ENCODE assay signal across 1 cellular context in the genomic region with DNA sequence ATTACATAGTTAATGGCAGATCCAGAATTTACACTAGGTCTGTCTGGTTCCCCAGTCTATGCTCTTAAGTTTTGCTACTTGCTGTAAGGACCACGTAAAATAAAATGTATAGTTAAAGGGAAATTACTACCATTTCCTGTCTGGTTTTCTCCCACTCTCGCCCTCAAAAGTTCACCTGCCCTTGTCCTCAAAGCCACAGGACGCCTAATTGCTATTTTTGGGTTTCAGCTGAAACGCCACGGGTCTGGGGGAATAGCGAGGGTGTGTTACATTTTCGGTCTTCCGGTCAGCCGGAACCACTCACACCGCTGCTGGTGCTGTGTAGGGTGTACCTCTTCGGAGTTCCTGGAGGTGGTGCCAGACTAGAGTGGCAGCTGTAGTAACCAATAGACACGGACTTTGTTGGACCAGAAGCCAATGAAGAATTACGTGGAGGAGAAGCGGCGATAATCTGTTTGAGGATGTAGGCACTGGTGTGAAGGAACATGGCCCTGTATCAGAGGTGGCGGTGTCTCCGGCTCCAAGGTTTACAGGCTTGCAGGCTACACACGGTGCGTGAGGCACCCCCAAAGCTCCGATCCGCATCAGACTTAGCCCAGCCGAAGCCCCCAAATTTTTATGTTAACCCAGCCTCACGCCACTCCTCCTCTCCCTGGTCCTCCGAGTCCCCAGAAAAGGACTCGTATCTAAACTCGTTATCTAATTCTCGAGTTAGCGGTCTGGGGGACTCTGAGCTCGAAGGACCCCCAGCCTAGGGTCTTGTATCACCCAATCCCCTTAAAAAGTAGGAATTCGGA.
A peak's percentile ranks its signal among the peaks of the same experiment; 100 is the strongest.
TF ChIP-seq lines count a peak whose summit lies in the region.

A gene with protein sequence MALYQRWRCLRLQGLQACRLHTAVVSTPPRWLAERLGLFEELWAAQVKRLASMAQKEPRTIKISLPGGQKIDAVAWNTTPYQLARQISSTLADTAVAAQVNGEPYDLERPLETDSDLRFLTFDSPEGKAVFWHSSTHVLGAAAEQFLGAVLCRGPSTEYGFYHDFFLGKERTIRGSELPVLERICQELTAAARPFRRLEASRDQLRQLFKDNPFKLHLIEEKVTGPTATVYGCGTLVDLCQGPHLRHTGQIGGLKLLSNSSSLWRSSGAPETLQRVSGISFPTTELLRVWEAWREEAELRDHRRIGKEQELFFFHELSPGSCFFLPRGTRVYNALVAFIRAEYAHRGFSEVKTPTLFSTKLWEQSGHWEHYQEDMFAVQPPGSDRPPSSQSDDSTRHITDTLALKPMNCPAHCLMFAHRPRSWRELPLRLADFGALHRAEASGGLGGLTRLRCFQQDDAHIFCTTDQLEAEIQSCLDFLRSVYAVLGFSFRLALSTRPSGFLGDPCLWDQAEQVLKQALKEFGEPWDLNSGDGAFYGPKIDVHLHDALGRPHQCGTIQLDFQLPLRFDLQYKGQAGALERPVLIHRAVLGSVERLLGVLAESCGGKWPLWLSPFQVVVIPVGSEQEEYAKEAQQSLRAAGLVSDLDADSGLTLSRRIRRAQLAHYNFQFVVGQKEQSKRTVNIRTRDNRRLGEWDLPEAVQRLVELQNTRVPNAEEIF (plus strand): TSS at position 454 of the 797 bp plus-strand sequence. CDS start 32 bp downstream, at position 486.

TF ChIP-seq in K562, 482 proteins besides CTCF, POLR2A, EP300 and RAD21 (continued from another document and continues in another):
- TF ChIP-seq, protein P1, sequence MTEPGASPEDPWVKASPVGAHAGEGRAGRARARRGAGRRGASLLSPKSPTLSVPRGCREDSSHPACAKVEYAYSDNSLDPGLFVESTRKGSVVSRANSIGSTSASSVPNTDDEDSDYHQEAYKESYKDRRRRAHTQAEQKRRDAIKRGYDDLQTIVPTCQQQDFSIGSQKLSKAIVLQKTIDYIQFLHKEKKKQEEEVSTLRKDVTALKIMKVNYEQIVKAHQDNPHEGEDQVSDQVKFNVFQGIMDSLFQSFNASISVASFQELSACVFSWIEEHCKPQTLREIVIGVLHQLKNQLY (CRISPR knock-in tag; conservative IDR thresholded peaks at IDR 0.05), result 0 out of 4 replicates have a peak, but pooled peaks of 1 of the 2 experiments have one; percentile 15
- TF ChIP-seq MAFF (IDR thresholded peaks at IDR 0.05; ENCODE audit: low read length) (no peak; the same call in 1 of the 2 replicates), TBP (optimal IDR thresholded peaks at IDR 0.05; ENCODE audit: low read depth, low read length) (peak; percentile 78), SMARCE1 (IDR thresholded peaks at IDR 0.05) (no peak), ZNF324 (CRISPR knock-in tag; IDR thresholded peaks at IDR 0.05) (no peak), ZC3H11A (IDR thresholded peaks at IDR 0.05; ENCODE audit: low read depth, low read length) (peak; percentile 60; the same call in 1 of the 2 replicates), EHMT2 (IDR thresholded peaks at IDR 0.05) (0 out of 2 replicates have a peak, but pooled peaks have one; percentile 43), RBM34 (IDR thresholded peaks at IDR 0.05; ENCODE audit: borderline replicate concordance, insufficient read depth, low read length) (no peak), ZNF707 (CRISPR knock-in tag; conservative IDR thresholded peaks at IDR 0.05) (no peak), ZFP36 (IDR thresholded peaks at IDR 0.05; ENCODE audit: low read depth, low read length, partially characterized antibody) (peak; percentile 20), PTTG1 (tag; IDR thresholded peaks at IDR 0.05; ENCODE audit: low read depth) (no peak), ETV5 (CRISPR knock-in tag; IDR thresholded peaks at IDR 0.05; ENCODE audit: low read depth) (peak; percentile 82), ETV1 (tag; conservative IDR thresholded peaks at IDR 0.05; ENCODE audit: low read depth) (peak; percentile 86), DPF2 (IDR thresholded peaks at IDR 0.05) (peak; percentile 78; the same call in 1 of the 2 replicates), TAF9B (IDR thresholded peaks at IDR 0.05; ENCODE audit: partially characterized antibody) (peak; percentile 95), GATAD2B (IDR thresholded peaks at IDR 0.05; ENCODE audit: borderline replicate concordance) (peak; percentile 73), MYC (IDR thresholded peaks at IDR 0.05; ENCODE audit: low read depth, low read length) (peak; percentile 95), MYC (CRISPR knock-in tag; IDR thresholded peaks at IDR 0.05; ENCODE audit: borderline replicate concordance, low read depth) (peak; percentile 74; the same call in 1 of the 2 replicates), ZNF507 (tag; conservative IDR thresholded peaks at IDR 0.05) (no peak), ARID1B (IDR thresholded peaks at IDR 0.05) (peak; percentile 43), RFX7 (CRISPR knock-in tag; IDR thresholded peaks at IDR 0.05) (no peak), MEF2D (tag; conservative IDR thresholded peaks at IDR 0.05; ENCODE audit: low read depth) (peak; percentile 94), NFRKB (IDR thresholded peaks at IDR 0.05; ENCODE audit: low read depth) (peak; percentile 99), ZNF444 (CRISPR knock-in tag; IDR thresholded peaks at IDR 0.05) (no peak), CBX2 (IDR thresholded peaks at IDR 0.05; ENCODE audit: insufficient read depth, low read length, poor library complexity, severe bottlenecking) (no peak), NFATC3 (IDR thresholded peaks at IDR 0.05) (peak; percentile 74; the same call in 1 of the 2 replicates), ZNF197 (CRISPR knock-in tag; IDR thresholded peaks at IDR 0.05; ENCODE audit: low read depth) (no peak)
- TF ChIP-seq, protein P2, sequence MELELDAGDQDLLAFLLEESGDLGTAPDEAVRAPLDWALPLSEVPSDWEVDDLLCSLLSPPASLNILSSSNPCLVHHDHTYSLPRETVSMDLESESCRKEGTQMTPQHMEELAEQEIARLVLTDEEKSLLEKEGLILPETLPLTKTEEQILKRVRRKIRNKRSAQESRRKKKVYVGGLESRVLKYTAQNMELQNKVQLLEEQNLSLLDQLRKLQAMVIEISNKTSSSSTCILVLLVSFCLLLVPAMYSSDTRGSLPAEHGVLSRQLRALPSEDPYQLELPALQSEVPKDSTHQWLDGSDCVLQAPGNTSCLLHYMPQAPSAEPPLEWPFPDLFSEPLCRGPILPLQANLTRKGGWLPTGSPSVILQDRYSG (tag; conservative IDR thresholded peaks at IDR 0.05; ENCODE audit: low read depth), result no peak
- TF ChIP-seq, protein P3, sequence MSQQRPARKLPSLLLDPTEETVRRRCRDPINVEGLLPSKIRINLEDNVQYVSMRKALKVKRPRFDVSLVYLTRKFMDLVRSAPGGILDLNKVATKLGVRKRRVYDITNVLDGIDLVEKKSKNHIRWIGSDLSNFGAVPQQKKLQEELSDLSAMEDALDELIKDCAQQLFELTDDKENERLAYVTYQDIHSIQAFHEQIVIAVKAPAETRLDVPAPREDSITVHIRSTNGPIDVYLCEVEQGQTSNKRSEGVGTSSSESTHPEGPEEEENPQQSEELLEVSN (IDR thresholded peaks at IDR 0.05; ENCODE audit: borderline replicate concordance in 1 of 2, extremely low read depth in 1 of 2, insufficient read depth in 1 of 2, insufficient read length in 1 of 2, low read depth in 1 of 2, low read length in 1 of 2, poor library complexity in 1 of 2, severe bottlenecking in 1 of 2), result peak in 1 of 2 experiments; percentile 60
- TF ChIP-seq, protein P4, sequence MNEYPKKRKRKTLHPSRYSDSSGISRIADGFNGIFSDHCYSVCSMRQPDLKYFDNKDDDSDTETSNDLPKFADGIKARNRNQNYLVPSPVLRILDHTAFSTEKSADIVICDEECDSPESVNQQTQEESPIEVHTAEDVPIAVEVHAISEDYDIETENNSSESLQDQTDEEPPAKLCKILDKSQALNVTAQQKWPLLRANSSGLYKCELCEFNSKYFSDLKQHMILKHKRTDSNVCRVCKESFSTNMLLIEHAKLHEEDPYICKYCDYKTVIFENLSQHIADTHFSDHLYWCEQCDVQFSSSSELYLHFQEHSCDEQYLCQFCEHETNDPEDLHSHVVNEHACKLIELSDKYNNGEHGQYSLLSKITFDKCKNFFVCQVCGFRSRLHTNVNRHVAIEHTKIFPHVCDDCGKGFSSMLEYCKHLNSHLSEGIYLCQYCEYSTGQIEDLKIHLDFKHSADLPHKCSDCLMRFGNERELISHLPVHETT (CRISPR knock-in tag; conservative IDR thresholded peaks at IDR 0.05 in 1 of 2, IDR thresholded peaks at IDR 0.05 in 1 of 2), result peak in 1 of 2 experiments; percentile 76; a peak in 1 of 4 replicates
- TF ChIP-seq, protein P5, sequence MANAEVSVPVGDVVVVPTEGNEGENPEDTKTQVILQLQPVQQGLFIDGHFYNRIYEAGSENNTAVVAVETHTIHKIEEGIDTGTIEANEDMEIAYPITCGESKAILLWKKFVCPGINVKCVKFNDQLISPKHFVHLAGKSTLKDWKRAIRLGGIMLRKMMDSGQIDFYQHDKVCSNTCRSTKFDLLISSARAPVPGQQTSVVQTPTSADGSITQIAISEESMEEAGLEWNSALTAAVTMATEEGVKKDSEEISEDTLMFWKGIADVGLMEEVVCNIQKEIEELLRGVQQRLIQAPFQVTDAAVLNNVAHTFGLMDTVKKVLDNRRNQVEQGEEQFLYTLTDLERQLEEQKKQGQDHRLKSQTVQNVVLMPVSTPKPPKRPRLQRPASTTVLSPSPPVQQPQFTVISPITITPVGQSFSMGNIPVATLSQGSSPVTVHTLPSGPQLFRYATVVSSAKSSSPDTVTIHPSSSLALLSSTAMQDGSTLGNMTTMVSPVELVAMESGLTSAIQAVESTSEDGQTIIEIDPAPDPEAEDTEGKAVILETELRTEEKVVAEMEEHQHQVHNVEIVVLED (CRISPR knock-in tag; IDR thresholded peaks at IDR 0.05), result peak; percentile 65
- TF ChIP-seq, protein P6, sequence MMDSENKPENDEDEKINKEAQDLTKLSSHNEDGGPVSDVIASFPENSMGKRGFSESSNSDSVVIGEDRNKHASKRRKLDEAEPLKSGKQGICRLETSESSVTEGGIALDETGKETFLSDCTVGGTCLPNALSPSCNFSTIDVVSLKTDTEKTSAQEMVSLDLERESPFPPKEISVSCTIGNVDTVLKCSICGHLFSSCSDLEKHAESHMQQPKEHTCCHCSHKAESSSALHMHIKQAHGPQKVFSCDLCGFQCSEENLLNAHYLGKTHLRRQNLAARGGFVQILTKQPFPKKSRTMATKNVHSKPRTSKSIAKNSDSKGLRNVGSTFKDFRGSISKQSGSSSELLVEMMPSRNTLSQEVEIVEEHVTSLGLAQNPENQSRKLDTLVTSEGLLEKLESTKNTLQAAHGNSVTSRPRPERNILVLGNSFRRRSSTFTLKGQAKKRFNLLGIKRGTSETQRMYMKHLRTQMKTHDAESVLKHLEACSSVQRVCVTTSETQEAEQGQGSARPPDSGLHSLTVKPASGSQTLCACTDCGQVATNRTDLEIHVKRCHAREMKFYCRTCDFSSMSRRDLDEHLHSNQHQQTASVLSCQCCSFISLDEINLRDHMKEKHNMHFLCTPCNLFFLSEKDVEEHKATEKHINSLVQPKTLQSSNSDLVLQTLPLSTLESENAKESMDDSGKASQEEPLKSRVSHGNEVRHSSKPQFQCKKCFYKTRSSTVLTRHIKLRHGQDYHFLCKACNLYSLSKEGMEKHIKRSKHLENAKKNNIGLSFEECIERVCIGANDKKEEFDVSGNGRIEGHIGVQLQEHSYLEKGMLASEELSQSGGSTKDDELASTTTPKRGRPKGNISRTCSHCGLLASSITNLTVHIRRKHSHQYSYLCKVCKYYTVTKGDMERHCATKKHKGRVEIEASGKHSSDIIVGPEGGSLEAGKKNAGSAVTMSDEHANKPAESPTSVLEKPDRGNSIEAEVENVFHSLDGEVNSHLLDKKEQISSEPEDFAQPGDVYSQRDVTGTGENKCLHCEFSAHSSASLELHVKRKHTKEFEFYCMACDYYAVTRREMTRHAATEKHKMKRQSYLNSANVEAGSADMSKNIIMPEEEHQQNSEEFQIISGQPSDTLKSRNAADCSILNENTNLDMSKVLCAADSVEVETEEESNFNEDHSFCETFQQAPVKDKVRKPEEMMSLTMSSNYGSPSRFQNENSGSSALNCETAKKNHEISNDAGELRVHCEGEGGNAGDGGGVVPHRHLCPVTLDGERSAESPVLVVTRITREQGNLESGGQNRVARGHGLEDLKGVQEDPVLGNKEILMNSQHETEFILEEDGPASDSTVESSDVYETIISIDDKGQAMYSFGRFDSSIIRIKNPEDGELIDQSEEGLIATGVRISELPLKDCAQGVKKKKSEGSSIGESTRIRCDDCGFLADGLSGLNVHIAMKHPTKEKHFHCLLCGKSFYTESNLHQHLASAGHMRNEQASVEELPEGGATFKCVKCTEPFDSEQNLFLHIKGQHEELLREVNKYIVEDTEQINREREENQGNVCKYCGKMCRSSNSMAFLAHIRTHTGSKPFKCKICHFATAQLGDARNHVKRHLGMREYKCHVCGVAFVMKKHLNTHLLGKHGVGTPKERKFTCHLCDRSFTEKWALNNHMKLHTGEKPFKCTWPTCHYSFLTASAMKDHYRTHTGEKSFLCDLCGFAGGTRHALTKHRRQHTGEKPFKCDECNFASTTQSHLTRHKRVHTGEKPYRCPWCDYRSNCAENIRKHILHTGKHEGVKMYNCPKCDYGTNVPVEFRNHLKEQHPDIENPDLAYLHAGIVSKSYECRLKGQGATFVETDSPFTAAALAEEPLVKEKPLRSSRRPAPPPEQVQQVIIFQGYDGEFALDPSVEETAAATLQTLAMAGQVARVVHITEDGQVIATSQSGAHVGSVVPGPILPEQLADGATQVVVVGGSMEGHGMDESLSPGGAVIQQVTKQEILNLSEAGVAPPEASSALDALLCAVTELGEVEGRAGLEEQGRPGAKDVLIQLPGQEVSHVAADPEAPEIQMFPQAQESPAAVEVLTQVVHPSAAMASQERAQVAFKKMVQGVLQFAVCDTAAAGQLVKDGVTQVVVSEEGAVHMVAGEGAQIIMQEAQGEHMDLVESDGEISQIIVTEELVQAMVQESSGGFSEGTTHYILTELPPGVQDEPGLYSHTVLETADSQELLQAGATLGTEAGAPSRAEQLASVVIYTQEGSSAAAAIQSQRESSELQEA (IDR thresholded peaks at IDR 0.05; ENCODE audit: low read depth), result no peak
